ENCODE assay signal across 9 cellular contexts in the genomic region with DNA sequence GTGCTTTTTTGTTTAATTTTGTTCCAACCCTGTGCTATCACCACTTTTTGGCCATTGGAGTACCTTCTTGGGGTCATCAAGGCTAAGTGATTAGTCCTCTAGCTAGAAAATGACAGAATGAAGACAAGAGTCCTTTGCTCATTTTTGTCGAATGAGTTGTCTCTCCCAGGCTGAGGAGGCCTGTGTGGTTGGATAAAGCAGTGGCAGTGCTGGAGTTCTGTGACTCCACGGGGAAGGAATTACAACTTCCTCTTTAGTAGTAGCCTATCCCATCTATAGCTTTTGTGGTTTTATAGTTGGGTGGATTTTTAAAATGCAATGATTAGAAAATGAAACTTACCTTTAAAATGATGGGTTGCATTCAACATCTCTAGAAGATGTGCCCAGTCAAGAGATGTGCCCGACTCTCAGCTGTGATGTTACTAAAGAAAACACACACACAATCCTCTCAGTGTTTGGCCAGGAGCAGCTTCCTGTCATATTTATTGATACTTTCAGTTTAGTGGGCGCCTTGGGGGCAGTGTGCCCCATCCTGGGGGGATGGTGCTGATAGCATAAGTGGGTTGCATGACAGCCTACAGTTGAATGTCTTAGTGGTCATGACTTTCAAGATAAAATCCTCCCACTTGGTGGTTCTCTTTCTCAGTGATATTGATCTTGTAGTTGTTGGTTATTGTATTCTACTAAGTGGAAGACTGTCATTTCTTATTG. TPM values are rescaled to one million over a fixed set of nuclear protein-coding genes. Genes with fewer than 3 reads are reported as not detected.
DNase-seq lines count a peak whose midpoint lies in the region; ATAC-seq and TF ChIP-seq lines count a peak whose summit lies in the region.
"Had no signal": no experiment of that assay in that cellular context is flagged by ENCODE, and none has a peak within 500 bp of the region (broad histone marks: within the 10 kb centered on the region; RNA-seq: fewer than 3 reads in every experiment).

No MANE protein-coding gene starts in this region.

- no peak for TF ChIP-seq CTCF in foreskin fibroblast (IDR thresholded peaks at IDR 0.05; ENCODE audit: low read depth, low read length)
- no peak for TF ChIP-seq CTCF in thyroid gland (IDR thresholded peaks at IDR 0.05)
- no peak for TF ChIP-seq CTCF in esophagus muscularis mucosa (IDR thresholded peaks at IDR 0.05)

- TF ChIP-seq EP300 in esophagus muscularis mucosa (IDR thresholded peaks at IDR 0.05), result no peak

- H3K27ac ChIP-seq in thyroid gland (no peak overlapping the region), esophagus muscularis mucosa (replicated peaks in 1 of 4) (no peak overlapping the region)

- DNase-seq in AG08395 (ENCODE audit: low spot score), result peak; percentile 72
- DNase-seq in foreskin fibroblast, result peak; percentile 48 to 53
- no peak for DNase-seq in NCI-H2107 treated with DMSO at 0.1 percent for 48 hours (lab: John Stamatoyannopoulos, UW; ENCODE audit: unreplicated experiment)
- DNase-seq in thyroid gland, result no peak
- no peak for DNase-seq in sciatic nerve (ENCODE audit: low spot score)
- DNase-seq in esophagus muscularis mucosa (ENCODE audit: extremely low spot score), result no peak
- DNase-seq: left lung had no signal

- ATAC-seq in GM18498 (IDR thresholded peaks at IDR 0.05; ENCODE audit: unreplicated experiment) (peak; percentile 34), sciatic nerve (no peak)
- ATAC-seq: left lung had no signal

- peak overlapping the region; percentile 98 for H3K27ac Mint-ChIP-seq in T-helper 1 cell treated with Interleukin-12 subunit alpha and Interleukin-12 subunit beta and Interleukin-4 antibody, amounts not matched to agents 30 μg/mL and 1 μg/mL, for 36 hours

- H3K27me3 ChIP-seq in thyroid gland, result no peaks in the 10 kb centered on the region
- no peaks in the 10 kb centered on the region for H3K27me3 ChIP-seq in esophagus muscularis mucosa
- H3K27me3 ChIP-seq: left lung had no signal

- H3K36me3 ChIP-seq in thyroid gland (no peaks in the 10 kb centered on the region), esophagus muscularis mucosa (no peaks in the 10 kb centered on the region)
- H3K36me3 ChIP-seq: left lung had no signal

- H3K27me3 Mint-ChIP-seq in T-helper 1 cell treated with Interleukin-12 subunit alpha and Interleukin-12 subunit beta and Interleukin-4 antibody, amounts not matched to agents 30 μg/mL and 1 μg/mL, for 36 hours (ENCODE audit: low read depth), result no peaks in the 10 kb centered on the region

- no peaks in the 10 kb centered on the region for H3K9me3 Mint-ChIP-seq in T-helper 1 cell treated with Interleukin-12 subunit alpha and Interleukin-12 subunit beta and Interleukin-4 antibody, amounts not matched to agents 30 μg/mL and 1 μg/mL, for 36 hours

- H3K4me1 Mint-ChIP-seq in T-helper 1 cell treated with Interleukin-12 subunit alpha and Interleukin-12 subunit beta and Interleukin-4 antibody, amounts not matched to agents 30 μg/mL and 1 μg/mL, for 36 hours (ENCODE audit: low read depth), result peaks cover 76% of the 10 kb centered on the region

- H3K4me3 ChIP-seq in foreskin fibroblast (ENCODE audit: low read depth in 1 of 2, low read length in 2 of 2), result no peak overlapping the region
- no peak overlapping the region for H3K4me3 ChIP-seq in thyroid gland (replicated peaks in 1 of 3)
- H3K4me3 ChIP-seq in esophagus muscularis mucosa, result no peak overlapping the region
- H3K4me3 ChIP-seq: left lung had no signal

- H3K9me3 ChIP-seq in thyroid gland (no peaks in the 10 kb centered on the region), esophagus muscularis mucosa (no peaks in the 10 kb centered on the region)
- H3K9me3 ChIP-seq: left lung had no signal

- intact Hi-C loops in thyroid gland (cut with DNase I) (no loop called here), sciatic nerve (cut with DNase I) (no loop called here), esophagus muscularis mucosa (cut with DNase I) (no loop called here)

- H3K4me1 ChIP-seq in thyroid gland (no peaks in the 10 kb centered on the region), esophagus muscularis mucosa (no peaks in the 10 kb centered on the region)

- peaks cover 15% of the 10 kb centered on the region for H3K36me3 Mint-ChIP-seq in T-helper 1 cell treated with Interleukin-12 subunit alpha and Interleukin-12 subunit beta and Interleukin-4 antibody, amounts not matched to agents 30 μg/mL and 1 μg/mL, for 36 hours (ENCODE audit: low read depth)

- H3K4me3 Mint-ChIP-seq in T-helper 1 cell treated with Interleukin-12 subunit alpha and Interleukin-12 subunit beta and Interleukin-4 antibody, amounts not matched to agents 30 μg/mL and 1 μg/mL, for 36 hours, result peak overlapping the region; percentile 15

- TF ChIP-seq POLR2A in thyroid gland (IDR thresholded peaks at IDR 0.05) (no peak), esophagus muscularis mucosa (IDR thresholded peaks at IDR 0.05; ENCODE audit: low read depth) (no peak)

- 80 to 89% methylated on average over 4 of the region's 4 CpGs for WGBS in thyroid gland, 2 donors
- 87% methylated on average over 4 of the region's 4 CpGs for WGBS in esophagus muscularis mucosa

RNA-seq across cellular contexts. Expression of a gene that starts 11.9 kb away (rescaled TPM):
- total RNA-seq in thyroid gland (10 to 100 TPM in 1 of 4 donors, 1 to 10 TPM in 3; 6.0 to 10.5 (median 6.9) TPM), sciatic nerve (15.6 TPM), esophagus muscularis mucosa (1 to 10 TPM; 2.6 to 7.1 (median 5.0) TPM)

Comparison
In these comparisons a context has a peak if more than half of its experiments do, and no peak if none do; other contexts are left out.
1. DNase-seq: peak in AG08395 (single experiment) and foreskin fibroblast (2 of 2); none in NCI-H2107 treated with DMSO at 0.1 percent for 48 hours (single experiment), thyroid gland (0 of 2), sciatic nerve (single experiment) and esophagus muscularis mucosa (single experiment).